13 cellular contexts compared by ENCODE assay signal in genomic region chr3:172647823-172648222, GRCh38.
A peak's percentile ranks its signal among the peaks of the same experiment; 100 is the strongest.
DNase-seq lines count a peak whose midpoint lies in the region; ATAC-seq and TF ChIP-seq lines count a peak whose summit lies in the region.
"Had no signal": no experiment of that assay in that cellular context is flagged by ENCODE, and none has a peak within 500 bp of the region (broad histone marks: within the 10 kb centered on the region; RNA-seq: fewer than 3 reads in every experiment).

No MANE protein-coding gene starts in this region.

- H3K9me3 ChIP-seq in breast epithelium (no peaks in the 10 kb centered on the region), prostate gland (no peaks in the 10 kb centered on the region)

- DNase-seq in HT-29 (ENCODE audit: low spot score) (peak; percentile 49), NCI-H2107 treated with DMSO at 0.1 percent for 48 hours (lab: John Stamatoyannopoulos, UW; ENCODE audit: unreplicated experiment) (peak; percentile 93), breast epithelium (ENCODE audit: low spot score in 2 of 2) (peak in 1 of 2 donors; percentile 43), prostate gland (ENCODE audit: low spot score) (peak; percentile 84), HEK293T (ENCODE audit: extremely low spot score) (no peak), 8988T (no peak)
- no peak for DNase-seq in stimulated activated naive CD8-positive, alpha-beta T cell treated with anti-CD3 and anti-CD28 coated beads, Interleukin-15, Interleukin-2, amounts not matched to agents 100 U/mL and 50 U/mL, for 24 hours
- DNase-seq: activated B cell treated with CpG ODN at 0.5 μM for 24 hours; CD8-positive, alpha-beta T cell; erythroblast; NCI-H1048 had no signal

- no peak for TF ChIP-seq POLR2A in breast epithelium (IDR thresholded peaks at IDR 0.05)
- no peak for TF ChIP-seq POLR2A in prostate gland (IDR thresholded peaks at IDR 0.05)

- H3K4me3 ChIP-seq in breast epithelium (peak overlapping the region in 2 of 3 donors; percentile 3 to 9), prostate gland (peak overlapping the region in 1 of 2 donors; percentile 7)
- H3K4me3 ChIP-seq: hepatocyte, neural progenitor cell had no signal

- POLR2A ChIA-PET in HEK293T (lab: Yijun Ruan, JAX) = no interaction called here

- intact Hi-C loops in breast epithelium (cut with DNase I; ENCODE audit: low total_unique reads) = no loop called here
- intact Hi-C loops in prostate gland (cut with DNase I) = no loop called here

- no peak for ATAC-seq in stimulated activated naive CD8-positive, alpha-beta T cell treated with anti-CD3 and anti-CD28 coated beads, Interleukin-15, Interleukin-2, amounts not matched to agents 100 U/mL and 50 U/mL, for 24 hours
- ATAC-seq: CD8-positive, alpha-beta T cell had no signal

- 51% methylated on average over 14 of the region's 14 CpGs for WGBS in prostate gland

- no peaks in the 10 kb centered on the region for H3K36me3 ChIP-seq in breast epithelium
- H3K36me3 ChIP-seq in prostate gland = no peaks in the 10 kb centered on the region
- H3K36me3 ChIP-seq: neural progenitor cell had no signal

- CTCF ChIA-PET in HEK293T (lab: Yijun Ruan, JAX) = no interaction called here

- H3K4me1 ChIP-seq in breast epithelium (no peaks in the 10 kb centered on the region), prostate gland (replicated peaks) (peaks cover 21% of the 10 kb centered on the region)
- H3K4me1 ChIP-seq: neural progenitor cell had no signal

- TF ChIP-seq CTCF in breast epithelium (IDR thresholded peaks at IDR 0.05) (no peak), prostate gland (IDR thresholded peaks at IDR 0.05) (no peak)

- H3K27ac ChIP-seq in breast epithelium (peak overlapping the region; percentile 63 to 64), prostate gland (peak overlapping the region; percentile 53 to 64)
- H3K27ac ChIP-seq: hepatocyte, neural progenitor cell had no signal

- H3K27me3 ChIP-seq in breast epithelium = no peaks in the 10 kb centered on the region
- no peaks in the 10 kb centered on the region for H3K27me3 ChIP-seq in prostate gland (replicated peaks; ENCODE audit: insufficient read depth)
- H3K27me3 ChIP-seq: hepatocyte, neural progenitor cell had no signal

TF ChIP-seq in HEK293T, 16 proteins besides CTCF, POLR2A, EP300 and RAD21:
- TF ChIP-seq FOXA1 (IDR thresholded peaks at IDR 0.05) (no peak), ARNT (IDR thresholded peaks at IDR 0.05) (no peak), HDGF (IDR thresholded peaks at IDR 0.05; ENCODE audit: borderline replicate concordance) (no peak)

Comparison
In these comparisons a context has a peak if more than half of its experiments do, and no peak if none do; other contexts are left out.
1. DNase-seq: peak in HT-29 (single experiment), NCI-H2107 treated with DMSO at 0.1 percent for 48 hours (single experiment) and prostate gland (single experiment); none in stimulated activated naive CD8-positive, alpha-beta T cell treated with anti-CD3 and anti-CD28 coated beads, Interleukin-15, Interleukin-2, amounts not matched to agents 100 U/mL and 50 U/mL, for 24 hours (single experiment), HEK293T (single experiment) and 8988T (single experiment).